Comparison of ENCODE assay signal across 13 cellular contexts in genomic region chr19:40774916-40775631, GRCh38. TPM values are rescaled to one million over a fixed set of nuclear protein-coding genes. Genes with fewer than 3 reads are reported as not detected.
DNase-seq lines count a peak whose midpoint lies in the region; FAIRE-seq and TF ChIP-seq lines count a peak whose summit lies in the region.
"Had no signal": no experiment of that assay in that cellular context is flagged by ENCODE, and none has a peak within 500 bp of the region (broad histone marks: within the 10 kb centered on the region; RNA-seq: fewer than 3 reads in every experiment).

MIA (plus strand) TSS chr19:40775521; CDS start chr19:40775543, 22 bp downstream.

- H3K4me2 ChIP-seq in Karpas-422 (ENCODE audit: low read depth, low read length, poor library complexity, severe bottlenecking) (no peak within 1 kb of the TSS), neural progenitor cell (no peak within 1 kb of the TSS)

- H3K4me3 ChIP-seq in CD4-positive, alpha-beta memory T cell (ENCODE audit: low read length in 2 of 2): no peak within 1 kb of the TSS
- H3K4me3 ChIP-seq in Karpas-422 (ENCODE audit: low read length) (no peak within 1 kb of the TSS), neural progenitor cell (no peak within 1 kb of the TSS)

- TF ChIP-seq POLR2A in GM12892 (IDR thresholded peaks at IDR 0.05; ENCODE audit: low read depth, low read length): no peak

- H3K36me3 Mint-ChIP-seq in CD4-positive, alpha-beta memory T cell: peaks cover 9 to 21% of the 10 kb centered on the region in 2 donors
- H3K36me3 Mint-ChIP-seq in chondrocyte (ENCODE audit: low read depth) (no peaks in the 10 kb centered on the region), neural progenitor cell (peaks cover 10% of the 10 kb centered on the region)

- H3K79me2 ChIP-seq in Karpas-422 (ENCODE audit: low read length) (peaks cover 8% of the 10 kb centered on the region; the same call in 1 of the 2 replicates), neural progenitor cell (ENCODE audit: low read depth) (no peaks in the 10 kb centered on the region)

- no peaks in the 10 kb centered on the region for H3K9me2 ChIP-seq in Karpas-422 (replicated peaks; ENCODE audit: insufficient read depth, low read length)

- no peak within 1 kb of the TSS for H3K4me3 Mint-ChIP-seq in CD4-positive, alpha-beta memory T cell
- H3K4me3 Mint-ChIP-seq in chondrocyte (ENCODE audit: unreplicated experiment) (peak within 1 kb of the TSS; percentile 25), neural progenitor cell (peak within 1 kb of the TSS; percentile 75)

- FAIRE-seq in GM12892 (lab: Jason Lieb, UNC): no peak
- FAIRE-seq: endothelial cell of umbilical vein had no signal

- no peaks in the 10 kb centered on the region for H3K36me3 ChIP-seq in CD4-positive, alpha-beta memory T cell (ENCODE audit: insufficient read depth, low read length)
- H3K36me3 ChIP-seq in Karpas-422 (ENCODE audit: insufficient read depth, low read length) (no peaks in the 10 kb centered on the region), neural progenitor cell (no peaks in the 10 kb centered on the region)

- no peaks in the 10 kb centered on the region for H3K9me3 ChIP-seq in CD4-positive, alpha-beta memory T cell (ENCODE audit: control insufficient read depth in 1 of 2, low read length in 2 of 2)
- H3K9me3 ChIP-seq in Karpas-422 (ENCODE audit: low read length) (no peaks in the 10 kb centered on the region), neural progenitor cell (ENCODE audit: low read depth) (no peaks in the 10 kb centered on the region)
- H3K9me3 ChIP-seq: ascending aorta had no signal

- no peak within 1 kb of the TSS for H3K27ac ChIP-seq in CD4-positive, alpha-beta memory T cell (ENCODE audit: low read depth, low read length)
- peak within 1 kb of the TSS; percentile 100; the same call in 1 of the 2 replicates for H3K27ac ChIP-seq in Karpas-422 (ENCODE audit: low read length)
- no peak within 1 kb of the TSS for H3K27ac ChIP-seq in neural progenitor cell

- H4K20me1 ChIP-seq in Karpas-422 (ENCODE audit: insufficient read depth, low read depth, low read length) (no peaks in the 10 kb centered on the region), neural progenitor cell (ENCODE audit: low read depth) (no peaks in the 10 kb centered on the region)

- H3K9me3 Mint-ChIP-seq in CD4-positive, alpha-beta memory T cell: peaks cover 0 to 5% (median 0%) of the 10 kb centered on the region in 8 donors
- peaks cover 5% of the 10 kb centered on the region for H3K9me3 Mint-ChIP-seq in chondrocyte (ENCODE audit: low read depth)
- H3K9me3 Mint-ChIP-seq in neural progenitor cell: no peaks in the 10 kb centered on the region

- no peaks in the 10 kb centered on the region for H3K27me3 Mint-ChIP-seq in CD4-positive, alpha-beta memory T cell
- no peaks in the 10 kb centered on the region for H3K27me3 Mint-ChIP-seq in chondrocyte (ENCODE audit: low read depth)
- H3K27me3 Mint-ChIP-seq in neural progenitor cell (ENCODE audit: insufficient read depth, low read depth): peaks cover 2% of the 10 kb centered on the region

- POLR2A ChIA-PET in CD4-positive, alpha-beta memory T cell (lab: Charles Lee; ENCODE audit: partially characterized antibody): interaction anchor here (0.9 to 14.6 kb wide), 3 partner anchors 22 to 27 kb away, joined by 3 to 369 read pairs (median 3); partner anchors contain the start of genes ACTMAP, EGLN2 and SNRPA

- no peak for DNase-seq in CD4-positive, alpha-beta memory T cell
- no peak for DNase-seq in Karpas-422
- DNase-seq in chondrocyte (ENCODE audit: low spot score): no peak
- DNase-seq in neural progenitor cell (ENCODE audit: low spot score): no peak
- DNase-seq in kidney glomerular epithelial cell (lab: John Stamatoyannopoulos, UW): no peak
- no peak for DNase-seq in glomerular visceral epithelial cell (ENCODE audit: extremely low spot score)
- no peak for DNase-seq in GM12892 (ENCODE audit: insufficient read length)
- DNase-seq in activated gamma-delta T cell (lab: John Stamatoyannopoulos, UW): no peak
- DNase-seq: H7, NCI-H187, T1000 had no signal

- H3F3A ChIP-seq in neural progenitor cell (ENCODE audit: low read depth): peaks cover 26% of the 10 kb centered on the region

- peak within 1 kb of the TSS; percentile 10 to 99 (median 74) for H3K27ac Mint-ChIP-seq in CD4-positive, alpha-beta memory T cell
- H3K27ac Mint-ChIP-seq in chondrocyte (ENCODE audit: unreplicated experiment): peak within 1 kb of the TSS; percentile 59
- no peak within 1 kb of the TSS for H3K27ac Mint-ChIP-seq in neural progenitor cell

- CTCF ChIA-PET in CD4-positive, alpha-beta memory T cell (lab: Charles Lee; ENCODE audit: partially characterized antibody): no interaction called here

- peaks cover 25 to 44% (median 33%) of the 10 kb centered on the region in 4 donors for H3K4me1 Mint-ChIP-seq in CD4-positive, alpha-beta memory T cell
- H3K4me1 Mint-ChIP-seq in chondrocyte (ENCODE audit: low read depth) (peaks cover 35% of the 10 kb centered on the region), neural progenitor cell (peaks cover 18% of the 10 kb centered on the region)

- H2AFZ ChIP-seq in Karpas-422 (ENCODE audit: low read length) (no peak within 1 kb of the TSS), neural progenitor cell (replicated peaks) (no peak within 1 kb of the TSS)

- H3K9ac ChIP-seq in Karpas-422 (ENCODE audit: low read length) (no peak within 1 kb of the TSS), neural progenitor cell (no peak within 1 kb of the TSS)

- intact Hi-C loops in CD4-positive, alpha-beta memory T cell (cut with micrococcal nuclease): no loop called here

- no peak for TF ChIP-seq CTCF in chondrocyte (IDR thresholded peaks at IDR 0.05)
- TF ChIP-seq CTCF in neural progenitor cell (IDR thresholded peaks at IDR 0.05): no peak

- H3K4me1 ChIP-seq in CD4-positive, alpha-beta memory T cell (ENCODE audit: insufficient read depth, low read length): peaks cover 34% of the 10 kb centered on the region
- H3K4me1 ChIP-seq in Karpas-422 (ENCODE audit: low read length): peaks cover 23% of the 10 kb centered on the region
- H3K4me1 ChIP-seq in neural progenitor cell: peaks cover 4% of the 10 kb centered on the region

- no peaks in the 10 kb centered on the region for H3K27me3 ChIP-seq in CD4-positive, alpha-beta memory T cell (ENCODE audit: insufficient read depth, low read length)
- H3K27me3 ChIP-seq in Karpas-422 (ENCODE audit: low read length) (no peaks in the 10 kb centered on the region), neural progenitor cell (no peaks in the 10 kb centered on the region)
- H3K27me3 ChIP-seq: ascending aorta had no signal

RNA-seq across cellular contexts. Expression of gene MIA, which starts in this region (rescaled TPM):
- 10 to 100 TPM; 11.2 to 11.4 TPM for total RNA-seq in CD4-positive, alpha-beta memory T cell
- not detected for polyA plus RNA-seq in CD4-positive, alpha-beta memory T cell
- 0.40 TPM in 1 of 2 replicates, not detected in the other for total RNA-seq in Karpas-422 (2014; rRNA removed; shearing (Covaris generic); ENCODE audit: low replicate concordance)
- total RNA-seq in chondrocyte (1.4 to 2.6 TPM (median 2.4 TPM) in 3 replicates), neural progenitor cell (ENCODE audit: low replicate concordance) (not detected in 2 replicates)
- polyA plus RNA-seq in GM12892 (2012; ENCODE audit: missing spikeins): 2.0 TPM
- total RNA-seq: ascending aorta, endothelial cell of umbilical vein, H7 had no signal

Comparison
In these comparisons a context has a peak if more than half of its experiments do, and no peak if none do; other contexts are left out.
1. H3K4me3 Mint-ChIP-seq: peak in chondrocyte (single experiment) and neural progenitor cell (single experiment); none in CD4-positive, alpha-beta memory T cell (0 of 8).